ENCODE assay signal across 9 cellular contexts in the genomic region with DNA sequence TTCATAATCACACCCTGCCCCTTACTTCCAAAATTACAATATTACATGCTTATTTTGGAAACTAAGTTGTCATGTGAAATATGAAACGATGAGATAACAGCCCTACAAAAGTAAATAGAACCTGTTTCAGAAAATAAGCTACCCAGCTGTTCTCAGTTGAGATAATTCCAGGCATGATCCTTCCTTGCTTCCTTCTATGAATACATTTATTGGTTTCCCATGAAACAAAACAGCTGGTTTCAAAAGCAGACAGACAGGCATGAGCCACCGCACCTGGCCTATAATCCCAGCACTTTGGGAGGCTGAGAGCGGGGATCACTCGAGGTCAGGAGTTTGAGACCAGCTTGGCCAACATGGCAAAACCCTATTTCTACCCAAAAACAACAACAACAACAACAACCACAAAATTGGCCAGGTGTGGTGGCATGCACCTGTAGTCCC.
A peak's percentile ranks its signal among the peaks of the same experiment; 100 is the strongest.
DNase-seq lines count a peak whose midpoint lies in the region; ATAC-seq, FAIRE-seq and TF ChIP-seq lines count a peak whose summit lies in the region.
"Had no signal": no experiment of that assay in that cellular context is flagged by ENCODE, and none has a peak within 500 bp of the region (broad histone marks: within the 10 kb centered on the region; RNA-seq: fewer than 3 reads in every experiment).

No MANE protein-coding gene starts in this region.

- no peaks in the 10 kb centered on the region for H3K9me3 ChIP-seq in CD4-positive, alpha-beta T cell (ENCODE audit: control insufficient read depth, low read length)

- CTCF ChIA-PET in CD4-positive, alpha-beta T cell (lab: Charles Lee) = interaction anchor here (0.9 to 2.1 kb wide), 3 partner anchors 15 to 172 kb away, joined by 3 to 13 read pairs (median 3); no protein-coding TSS in a partner anchor

- H3K27me3 ChIP-seq in CD4-positive, alpha-beta T cell (ENCODE audit: control insufficient read depth, insufficient read depth, low read length) = no peaks in the 10 kb centered on the region

- peak overlapping the region; percentile 89 for H3K27ac Mint-ChIP-seq in CD4-positive, alpha-beta T cell
- H3K27ac Mint-ChIP-seq in activated naive CD8-positive, alpha-beta T cell = peak overlapping the region; percentile 86
- H3K27ac Mint-ChIP-seq in nephron progenitor cell = peak overlapping the region; percentile 93

- no peak overlapping the region for H3K4me3 Mint-ChIP-seq in CD4-positive, alpha-beta T cell
- H3K4me3 Mint-ChIP-seq in activated naive CD8-positive, alpha-beta T cell = no peak overlapping the region
- H3K4me3 Mint-ChIP-seq in nephron progenitor cell = no peak overlapping the region

- H3K27me3 Mint-ChIP-seq in CD4-positive, alpha-beta T cell = no peaks in the 10 kb centered on the region
- no peaks in the 10 kb centered on the region for H3K27me3 Mint-ChIP-seq in activated naive CD8-positive, alpha-beta T cell
- peaks cover 2% of the 10 kb centered on the region for H3K27me3 Mint-ChIP-seq in nephron progenitor cell (ENCODE audit: low read depth, poor library complexity)

- H3K4me1 Mint-ChIP-seq in CD4-positive, alpha-beta T cell (ENCODE audit: low read depth) = peaks cover 81% of the 10 kb centered on the region
- H3K4me1 Mint-ChIP-seq in activated naive CD8-positive, alpha-beta T cell (ENCODE audit: low read depth) = peaks cover 79% of the 10 kb centered on the region
- H3K4me1 Mint-ChIP-seq in nephron progenitor cell = peaks cover 97% of the 10 kb centered on the region

- intact Hi-C loops in CD4-positive, alpha-beta T cell (cut with DNase I, micrococcal nuclease) = loop anchor here in 1 of 2 experiments (2.0 kb wide), 1 partner anchor 95 kb away; the partner anchor contains the start of gene STK24

- no peak for TF ChIP-seq POLR2A in GM12892 (IDR thresholded peaks at IDR 0.05; ENCODE audit: low read depth, low read length)

- no peak for DNase-seq in CD4-positive, alpha-beta T cell
- DNase-seq in GM12892 (ENCODE audit: insufficient read length) (no peak), nephron progenitor cell (no peak), NCI-H1048 (lab: John Stamatoyannopoulos, UW) (no peak), anterior cingulate cortex (lab: John Stamatoyannopoulos, UW) (no peak), D341Med (ENCODE audit: low spot score) (no peak), cortex of kidney (lab: John Stamatoyannopoulos, UW) (no peak)
- DNase-seq: NCI-H345 had no signal

- H3K9me3 Mint-ChIP-seq in CD4-positive, alpha-beta T cell = no peaks in the 10 kb centered on the region
- H3K9me3 Mint-ChIP-seq in activated naive CD8-positive, alpha-beta T cell (ENCODE audit: low read depth) = no peaks in the 10 kb centered on the region
- H3K9me3 Mint-ChIP-seq in nephron progenitor cell = no peaks in the 10 kb centered on the region

- no peak for ATAC-seq in CD4-positive, alpha-beta T cell (ENCODE audit: poor library complexity)

- POLR2A ChIA-PET in CD4-positive, alpha-beta T cell (lab: Charles Lee) = no interaction called here

- TF ChIP-seq CTCF in CD4-positive, alpha-beta T cell (IDR thresholded peaks at IDR 0.05) = no peak
- TF ChIP-seq CTCF in nephron progenitor cell (IDR thresholded peaks at IDR 0.05) = no peak

- peak; percentile 42 for FAIRE-seq in GM12892 (lab: Jason Lieb, UNC)

- peaks cover 33% of the 10 kb centered on the region for H3K36me3 Mint-ChIP-seq in CD4-positive, alpha-beta T cell (ENCODE audit: low read depth)
- peaks cover 15% of the 10 kb centered on the region for H3K36me3 Mint-ChIP-seq in activated naive CD8-positive, alpha-beta T cell
- H3K36me3 Mint-ChIP-seq in nephron progenitor cell (ENCODE audit: low read depth) = no peaks in the 10 kb centered on the region

- no peak overlapping the region for H3K27ac ChIP-seq in CD4-positive, alpha-beta T cell (ENCODE audit: low read depth, low read length)
